11 cellular contexts compared by ENCODE assay signal in the genomic region with DNA sequence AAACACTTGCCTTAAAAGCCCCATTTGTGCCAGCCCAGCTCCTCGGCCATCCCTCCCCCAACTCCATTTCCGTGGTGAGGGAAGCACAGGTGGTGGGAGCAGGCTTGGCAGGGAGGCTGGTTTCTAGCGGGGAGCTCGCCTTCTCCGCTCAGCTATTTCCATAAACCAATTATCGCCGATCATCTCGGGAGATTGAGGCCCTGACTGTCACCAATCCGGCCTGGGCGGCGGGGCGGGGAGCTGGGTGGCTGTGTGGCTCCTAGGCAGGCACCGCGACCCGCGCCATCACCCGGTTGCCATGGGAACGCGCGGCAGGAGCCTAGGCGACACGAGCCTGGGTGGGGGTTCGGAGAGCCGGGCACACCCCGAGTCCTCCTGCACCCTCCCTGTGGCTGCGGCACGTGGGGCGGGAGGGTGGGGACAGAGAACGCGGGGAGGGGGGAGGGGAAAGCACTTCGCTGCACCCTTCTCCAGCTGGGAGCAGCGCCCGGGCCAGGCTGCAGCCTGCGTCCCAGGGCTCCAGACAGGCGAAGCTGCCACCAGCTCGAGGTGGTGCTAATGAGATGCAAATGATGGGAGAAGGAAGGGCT. TPM values are rescaled to one million over a fixed set of nuclear protein-coding genes. Genes with fewer than 3 reads are reported as not detected.
DNase-seq lines count a peak whose midpoint lies in the region; ATAC-seq and TF ChIP-seq lines count a peak whose summit lies in the region.
"Had no signal": no experiment of that assay in that cellular context is flagged by ENCODE, and none has a peak within 500 bp of the region (broad histone marks: within the 10 kb centered on the region; RNA-seq: fewer than 3 reads in every experiment).

No MANE protein-coding gene starts in this region.

- H3K79me2 ChIP-seq in smooth muscle cell (ENCODE audit: low read depth): no peaks in the 10 kb centered on the region

- ATAC-seq in GM18907 (IDR thresholded peaks at IDR 0.05; ENCODE audit: unreplicated experiment): no peak
- no peak for ATAC-seq in HG03457 (IDR thresholded peaks at IDR 0.05; ENCODE audit: unreplicated experiment)

- WGBS in smooth muscle cell (ENCODE audit: low lambda C conversion rate): 6% methylated on average over 33 of the region's 36 CpGs

- no peaks in the 10 kb centered on the region for H3K36me3 Mint-ChIP-seq in activated CD4-positive, alpha-beta T cell treated with anti-CD3 and anti-CD28 coated beads, Interleukin-2, amount 10 ng/mL, durations not matched to agents 7 days and 5 days (ENCODE audit: low read depth)
- no peaks in the 10 kb centered on the region for H3K36me3 Mint-ChIP-seq in endothelial cell (ENCODE audit: low read depth, unreplicated experiment)
- H3K36me3 Mint-ChIP-seq: activated naive CD8-positive, alpha-beta T cell had no signal

- H3K9ac ChIP-seq in smooth muscle cell (ENCODE audit: low read depth): no peak overlapping the region

- H3K9me3 ChIP-seq in smooth muscle cell (replicated peaks; ENCODE audit: low read depth): no peaks in the 10 kb centered on the region

- H3K36me3 ChIP-seq in smooth muscle cell (ENCODE audit: low read depth): no peaks in the 10 kb centered on the region

- CTCF ChIA-PET in activated CD4-positive, alpha-beta T cell treated with anti-CD3 and anti-CD28 coated beads, Interleukin-2, amount 10 ng/mL, durations not matched to agents 7 days and 5 days (lab: Charles Lee): interaction anchor here (1.1 kb wide), 1 partner anchor 54 kb away, joined by 3 read pairs; no protein-coding TSS in a partner anchor

- H3K4me1 Mint-ChIP-seq in activated CD4-positive, alpha-beta T cell treated with anti-CD3 and anti-CD28 coated beads, Interleukin-2, amount 10 ng/mL, durations not matched to agents 7 days and 5 days: peaks cover 10% of the 10 kb centered on the region
- H3K4me1 Mint-ChIP-seq in endothelial cell (ENCODE audit: unreplicated experiment): peaks cover 14% of the 10 kb centered on the region

- no peak overlapping the region for H2AFZ ChIP-seq in smooth muscle cell (ENCODE audit: low read depth)

- POLR2A ChIA-PET in activated CD4-positive, alpha-beta T cell treated with anti-CD3 and anti-CD28 coated beads, Interleukin-2, amount 10 ng/mL, durations not matched to agents 7 days and 5 days (lab: Charles Lee): no interaction called here

- peak; percentile 25 for DNase-seq in activated CD4-positive, alpha-beta T cell treated with anti-CD3 and anti-CD28 coated beads, Interleukin-2, amount 10 ng/mL, durations not matched to agents 7 days and 5 days
- DNase-seq in activated CD4-positive, alpha-beta T cell treated with anti-CD3 and anti-CD28 coated beads for 1 hour: no peak
- DNase-seq in NCI-H510A (lab: John Stamatoyannopoulos, UW) (peak; percentile 82), endothelial cell (ENCODE audit: low spot score) (peak; percentile 22), smooth muscle cell (lab: John Stamatoyannopoulos, UW; ENCODE audit: unreplicated experiment) (no peak), H4 (ENCODE audit: low spot score) (no peak)

- H3K27ac Mint-ChIP-seq in activated CD4-positive, alpha-beta T cell treated with anti-CD3 and anti-CD28 coated beads, Interleukin-2, amount 10 ng/mL, durations not matched to agents 7 days and 5 days: no peak overlapping the region
- H3K27ac Mint-ChIP-seq in endothelial cell (ENCODE audit: unreplicated experiment): no peak overlapping the region
- H3K27ac Mint-ChIP-seq: activated naive CD8-positive, alpha-beta T cell had no signal

- no peak overlapping the region for H3K4me3 Mint-ChIP-seq in activated CD4-positive, alpha-beta T cell treated with anti-CD3 and anti-CD28 coated beads, Interleukin-2, amount 10 ng/mL, durations not matched to agents 7 days and 5 days
- H3K4me3 Mint-ChIP-seq in endothelial cell (ENCODE audit: unreplicated experiment): no peak overlapping the region

- H3K4me1 ChIP-seq in smooth muscle cell (ENCODE audit: low read depth): peaks cover 10% of the 10 kb centered on the region

- H3K4me3 ChIP-seq in smooth muscle cell: peak overlapping the region; percentile 27

- no peak overlapping the region for H3K27ac ChIP-seq in smooth muscle cell (ENCODE audit: low read depth)

- H3K27me3 Mint-ChIP-seq in activated CD4-positive, alpha-beta T cell treated with anti-CD3 and anti-CD28 coated beads, Interleukin-2, amount 10 ng/mL, durations not matched to agents 7 days and 5 days: peaks cover 24% of the 10 kb centered on the region
- peaks cover 2% of the 10 kb centered on the region for H3K27me3 Mint-ChIP-seq in endothelial cell (ENCODE audit: unreplicated experiment)

- no peaks in the 10 kb centered on the region for H3K27me3 ChIP-seq in smooth muscle cell (ENCODE audit: low read depth)

- TF ChIP-seq CTCF in endothelial cell (IDR thresholded peaks at IDR 0.05; ENCODE audit: unreplicated experiment) (no peak), smooth muscle cell (IDR thresholded peaks at IDR 0.05; ENCODE audit: borderline replicate concordance, insufficient read depth, poor library complexity, severe bottlenecking) (no peak)

- peaks cover 2% of the 10 kb centered on the region for H3F3A ChIP-seq in smooth muscle cell (ENCODE audit: low read depth)

- H3K9me3 Mint-ChIP-seq in activated CD4-positive, alpha-beta T cell treated with anti-CD3 and anti-CD28 coated beads, Interleukin-2, amount 10 ng/mL, durations not matched to agents 7 days and 5 days: no peaks in the 10 kb centered on the region
- no peaks in the 10 kb centered on the region for H3K9me3 Mint-ChIP-seq in endothelial cell (ENCODE audit: unreplicated experiment)

- no peaks in the 10 kb centered on the region for H4K20me1 ChIP-seq in smooth muscle cell (ENCODE audit: low read depth)

- H3K4me2 ChIP-seq in smooth muscle cell: peak overlapping the region; percentile 71

RNA-seq across cellular contexts. Expression of a gene that starts 9.3 kb away (rescaled TPM):
- total RNA-seq in activated CD4-positive, alpha-beta T cell treated with anti-CD3 and anti-CD28 coated beads, Interleukin-2, amount 10 ng/mL, durations not matched to agents 7 days and 5 days: not detected
- total RNA-seq in endothelial cell (ENCODE audit: unreplicated experiment) (0.51 TPM), smooth muscle cell (2.1 and 3.8 TPM in 2 replicates)
- polyA plus RNA-seq in smooth muscle cell: 5.8 and 10.0 TPM in 2 replicates
- total RNA-seq in H4 (2014; rRNA removed; shearing (Covaris generic)): 2.0 and 2.8 TPM in 2 replicates
- total RNA-seq: NCI-H460 had no signal
- polyA plus RNA-seq: keratinocyte had no signal

RNA-seq across cellular contexts. Expression of a gene that starts 42.9 kb away (rescaled TPM):
- not detected for total RNA-seq in activated CD4-positive, alpha-beta T cell treated with anti-CD3 and anti-CD28 coated beads, Interleukin-2, amount 10 ng/mL, durations not matched to agents 7 days and 5 days
- total RNA-seq in endothelial cell (ENCODE audit: unreplicated experiment) (9.2 TPM), smooth muscle cell (111 and 124 TPM in 2 replicates)
- 237 and 253 TPM in 2 replicates for polyA plus RNA-seq in smooth muscle cell
- total RNA-seq in H4 (2014; rRNA removed; shearing (Covaris generic)): 12.9 and 16.8 TPM in 2 replicates
- polyA plus RNA-seq: keratinocyte had no signal

Comparison
In these comparisons a context has a peak if more than half of its experiments do, and no peak if none do; other contexts are left out.
1. DNase-seq: peak in activated CD4-positive, alpha-beta T cell treated with anti-CD3 and anti-CD28 coated beads, Interleukin-2, amount 10 ng/mL, durations not matched to agents 7 days and 5 days (single experiment), NCI-H510A (single experiment) and endothelial cell (single experiment); none in activated CD4-positive, alpha-beta T cell treated with anti-CD3 and anti-CD28 coated beads for 1 hour (single experiment), smooth muscle cell (single experiment) and H4 (single experiment).